In the genomic region with DNA sequence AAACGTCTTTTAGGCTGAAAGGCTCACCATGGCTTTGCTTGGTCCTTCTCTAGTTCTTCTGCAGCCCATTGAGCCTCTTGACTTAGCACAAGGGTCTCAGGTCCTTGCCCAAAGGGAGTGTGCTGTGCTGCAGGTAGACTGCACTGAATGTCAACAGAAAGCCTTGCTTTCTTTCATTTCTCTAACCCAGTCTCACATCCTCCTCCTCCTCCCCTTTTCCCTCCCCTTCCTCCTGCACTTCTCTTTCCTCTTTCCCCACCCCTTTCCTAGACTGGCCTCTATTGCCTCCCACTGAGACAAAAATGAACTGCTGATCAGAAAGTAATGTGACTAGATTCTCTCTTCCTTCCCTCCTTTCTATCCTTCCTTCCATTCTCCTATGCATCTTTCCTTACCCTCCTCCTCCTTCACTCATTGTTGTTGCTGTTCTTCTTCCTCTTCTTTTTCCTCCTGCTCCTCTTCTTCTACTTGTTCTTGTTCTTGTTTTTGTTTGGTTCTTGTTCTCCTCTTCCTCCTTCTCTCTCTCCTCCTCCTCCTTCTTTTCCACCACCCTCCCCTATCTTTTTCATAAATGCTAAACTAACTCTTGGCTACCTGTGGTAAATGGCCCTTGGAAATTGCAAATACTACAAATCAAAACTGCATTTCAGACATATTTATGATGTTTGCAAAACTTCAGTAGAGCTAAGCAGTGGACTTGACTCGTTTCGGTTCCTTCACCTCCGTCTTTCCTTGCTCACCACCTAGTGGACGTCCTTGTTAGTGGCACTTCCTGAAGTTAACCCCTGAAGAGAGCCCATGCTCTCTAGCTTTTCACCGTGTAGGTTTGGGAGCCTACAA, we compare ENCODE assay signal across 8 cellular contexts. TPM values are rescaled to one million over a fixed set of nuclear protein-coding genes. Genes with fewer than 3 reads are reported as not detected.
A peak's percentile ranks its signal among the peaks of the same experiment; 100 is the strongest.
DNase-seq lines count a peak whose midpoint lies in the region; ATAC-seq and TF ChIP-seq lines count a peak whose summit lies in the region.

Gene SELL (minus strand): TSS at position 152 of the 840 bp plus-strand sequence. CDS start 122 bp downstream, at position 30.

- no peaks in the 10 kb centered on the region for H3K79me2 ChIP-seq in PC-9 (ENCODE audit: low read depth)

- peaks cover 10% of the 10 kb centered on the region for H3K9me3 Mint-ChIP-seq in neural crest cell

- peak within 1 kb of the TSS; percentile 83 for H3K4me2 ChIP-seq in PC-9

- 6 to 14% methylated on average over 6 of the region's 6 CpGs for WGBS in thyroid gland, 2 donors

- no peak within 1 kb of the TSS for H3K27ac ChIP-seq in HUES6 (ENCODE audit: low read depth, low read length)
- no peak within 1 kb of the TSS for H3K27ac ChIP-seq in PC-9
- H3K27ac ChIP-seq in thyroid gland, result no peak within 1 kb of the TSS

- H3K36me3 ChIP-seq in HUES6 (ENCODE audit: control insufficient read depth, insufficient read depth, low read length), result no peaks in the 10 kb centered on the region
- H3K36me3 ChIP-seq in PC-9 (ENCODE audit: low read depth), result no peaks in the 10 kb centered on the region
- H3K36me3 ChIP-seq in thyroid gland, result no peaks in the 10 kb centered on the region

- peaks cover 3% of the 10 kb centered on the region for H3K4me1 Mint-ChIP-seq in neural crest cell

- H4K20me1 ChIP-seq in PC-9 (ENCODE audit: insufficient read depth), result no peaks in the 10 kb centered on the region

- H2AFZ ChIP-seq in PC-9, result peak within 1 kb of the TSS; percentile 94

- no peaks in the 10 kb centered on the region for H3K9me3 ChIP-seq in HUES6 (ENCODE audit: control insufficient read depth, insufficient read depth, low read depth, low read length)
- peaks cover 7% of the 10 kb centered on the region; the same call in 1 of the 2 replicates for H3K9me3 ChIP-seq in PC-9 (ENCODE audit: insufficient read depth, low read depth)
- H3K9me3 ChIP-seq in thyroid gland, result no peaks in the 10 kb centered on the region

- H3K4me3 Mint-ChIP-seq in neural crest cell, result no peak within 1 kb of the TSS

- H3K4me3 ChIP-seq in HUES6 (ENCODE audit: low read depth, low read length), result peak within 1 kb of the TSS; percentile 40
- peak within 1 kb of the TSS; percentile 48; the same call in 1 of the 2 replicates for H3K4me3 ChIP-seq in PC-9
- H3K4me3 ChIP-seq in thyroid gland (replicated peaks in 1 of 3), result no peak within 1 kb of the TSS

- H3K4me1 ChIP-seq in HUES6 (ENCODE audit: control insufficient read depth, insufficient read depth, low read length) (peaks cover 6% of the 10 kb centered on the region; the same call in 1 of the 2 replicates), PC-9 (replicated peaks; ENCODE audit: insufficient read depth) (peaks cover 9% of the 10 kb centered on the region), thyroid gland (no peaks in the 10 kb centered on the region)

- no peak within 1 kb of the TSS for H3K9ac ChIP-seq in HUES6 (ENCODE audit: low read length)

- CTCF ChIA-PET in PC-9 (lab: Charles Lee), result interaction anchor here (0.5 to 1.4 kb wide), 6 partner anchors 15 to 131 kb away, joined by 3 to 13 read pairs (median 6); partner anchors contain the start of gene F5

- no peak within 1 kb of the TSS for H3K27ac Mint-ChIP-seq in neural crest cell (ENCODE audit: unreplicated experiment)

- peak; percentile 62 for DNase-seq in EL
- peak; percentile 58 to 67 for DNase-seq in PC-9
- DNase-seq in activated T-helper 1 cell treated with Interleukin-2 at 50 U/mL for 16 hours (ENCODE audit: low read depth), result peak; percentile 52
- DNase-seq in fibroblast of the conjunctiva (ENCODE audit: low read depth), result peak; percentile 64
- peak; percentile 55 for DNase-seq in neural crest cell (ENCODE audit: low read depth, low spot score)
- DNase-seq in thyroid gland, result peak; percentile 56 to 59

- POLR2A ChIA-PET in PC-9 (lab: Charles Lee; ENCODE audit: unreplicated experiment), result interaction anchor here (0.6 kb wide), 1 partner anchor 820 kb away, joined by 4 read pairs; no protein-coding TSS in a partner anchor

- no peaks in the 10 kb centered on the region for H3F3A ChIP-seq in PC-9 (ENCODE audit: insufficient read depth, low read depth)

- intact Hi-C loops in PC-9 (cut with micrococcal nuclease; ENCODE audit: unreplicated experiment), result loop anchor here (1.0 to 5.0 kb wide), 5 partner anchors 83 to 244 kb away; partner anchors contain the start of gene METTL18
- intact Hi-C loops in thyroid gland (cut with DNase I), result no loop called here

- no peaks in the 10 kb centered on the region; the same call in 1 of the 2 replicates for H3K9me2 ChIP-seq in PC-9 (ENCODE audit: insufficient read depth)

- H3K27me3 ChIP-seq in HUES6 (ENCODE audit: control insufficient read depth, insufficient read depth, low read length) (no peaks in the 10 kb centered on the region), PC-9 (ENCODE audit: insufficient read depth, low read depth) (peaks cover 7% of the 10 kb centered on the region; the same call in 1 of the 2 replicates), thyroid gland (no peaks in the 10 kb centered on the region)

- no TSS peak for BruUV-seq in PC-9 (replicated peaks; lab: Mats Ljungman, UMichigan)

- TF ChIP-seq CTCF in PC-9 (conservative IDR thresholded peaks at IDR 0.05) (peak; percentile 91), neural crest cell (conservative IDR thresholded peaks at IDR 0.05) (peak; percentile 77), thyroid gland (IDR thresholded peaks at IDR 0.05) (peak; percentile 23 to 75 (median 62))

- peak; percentile 80 for ATAC-seq in GM21526 (IDR thresholded peaks at IDR 0.05; ENCODE audit: low FRiP score, unreplicated experiment)

- no peak for TF ChIP-seq POLR2A in thyroid gland (IDR thresholded peaks at IDR 0.05)

- H3K27me3 Mint-ChIP-seq in neural crest cell (ENCODE audit: low read depth), result peaks cover 63% of the 10 kb centered on the region

- H3K36me3 Mint-ChIP-seq in neural crest cell (ENCODE audit: low read depth), result peaks cover 2% of the 10 kb centered on the region

RNA-seq across cellular contexts. Expression of gene SELL, which starts in this region (rescaled TPM):
- total RNA-seq in PC-9 (2021) (6.5 and 6.7 TPM in 2 replicates), neural crest cell (not detected in 2 replicates), thyroid gland (1 to 10 TPM in 3 of 4 donors, under 1 TPM in 1; 0.45 to 4.2 (median 1.7) TPM)

Comparison
In these comparisons a context has a peak if more than half of its experiments do, and no peak if none do; other contexts are left out.
1. Peak in DNase-seq in neural crest cell; RNA of the gene not detected or under 1 TPM.
2. H3K4me3 ChIP-seq: peak in HUES6 (single experiment) and PC-9 (single experiment); none in thyroid gland (0 of 3).
3. Peak in every context shown above with its lines, with median percentiles within 50 percentile points of each other: DNase-seq and CTCF ChIP-seq.